8 cellular contexts compared by ENCODE assay signal in the genomic region with DNA sequence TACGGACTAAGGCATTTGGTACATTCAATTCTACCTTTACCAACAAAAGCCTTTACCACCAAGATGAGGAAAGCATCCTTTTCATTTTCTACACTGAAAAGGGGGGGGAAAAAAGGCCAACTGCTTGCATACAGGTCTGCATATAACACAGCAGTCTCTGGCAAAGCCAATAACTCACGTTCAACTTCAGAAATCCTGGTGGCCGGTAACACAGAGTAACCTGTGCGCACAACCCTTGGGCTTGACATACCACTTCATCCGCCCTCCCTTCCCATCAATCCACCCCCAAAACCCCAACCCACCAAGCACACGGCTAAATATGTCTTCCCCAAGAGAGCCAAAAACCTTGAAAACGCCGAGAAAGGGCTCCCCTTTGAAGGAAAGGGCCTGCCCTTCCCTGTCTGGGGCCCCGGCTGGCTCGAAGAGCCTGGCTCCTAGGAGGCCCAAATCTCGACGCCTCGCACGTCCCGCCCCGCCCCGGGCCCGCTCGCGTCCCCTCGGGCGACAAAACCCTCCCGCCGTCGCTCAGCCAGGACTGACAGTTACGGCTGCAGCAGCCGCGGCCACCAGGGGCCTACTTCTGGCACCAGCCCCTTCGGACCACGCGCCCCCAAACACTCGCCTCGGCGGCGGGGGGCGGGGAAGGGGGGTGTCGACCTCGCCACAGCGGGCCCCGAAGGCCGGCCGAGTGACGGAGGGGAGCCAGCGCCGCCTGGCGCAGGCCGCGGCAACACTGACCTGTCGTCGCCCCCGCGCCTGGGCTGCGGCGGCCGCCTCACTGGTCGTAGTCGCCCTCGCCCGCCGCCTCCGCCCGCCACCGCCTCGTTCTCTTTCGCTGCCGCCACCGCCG. TPM values are rescaled to one million over a fixed set of nuclear protein-coding genes. Genes with fewer than 3 reads are reported as not detected.
DNase-seq lines count a peak whose midpoint lies in the region; ATAC-seq and TF ChIP-seq lines count a peak whose summit lies in the region.

No MANE protein-coding gene starts in this region.

- peaks cover 14% of the 10 kb centered on the region for H3K4me1 ChIP-seq in Caco-2
- H3K4me1 ChIP-seq in right atrium auricular region: peaks cover 0 to 39% of the 10 kb centered on the region in 2 donors
- H3K4me1 ChIP-seq in rectal smooth muscle tissue (ENCODE audit: control insufficient read depth, insufficient read depth, low read length): peaks cover 9% of the 10 kb centered on the region

- ATAC-seq in GM19468 (IDR thresholded peaks at IDR 0.05; ENCODE audit: extremely low read depth, unreplicated experiment): peak; percentile 25

- H3K9me3 ChIP-seq in Caco-2 (no peaks in the 10 kb centered on the region), right atrium auricular region (no peaks in the 10 kb centered on the region)

- peak overlapping the region; percentile 95 for H3K4me3 Mint-ChIP-seq in Caco-2 (ENCODE audit: unreplicated experiment)

- H3K36me3 Mint-ChIP-seq in Caco-2 (ENCODE audit: insufficient read depth, unreplicated experiment): peaks cover 5% of the 10 kb centered on the region

- intact Hi-C loops in Caco-2 (cut with micrococcal nuclease; ENCODE audit: unreplicated experiment): loop anchor here (5.0 kb wide), 2 partner anchors 86 to 481 kb away; no protein-coding TSS in a partner anchor

- DNase-seq in Caco-2 (peak; percentile 76 to 83), HPDE6-E6E7 (ENCODE audit: extremely low spot score) (peak; percentile 1), SW480 (ENCODE audit: low spot score) (peak; percentile 34), amniotic epithelial cell (ENCODE audit: low read depth) (peak; percentile 36), right atrium auricular region (ENCODE audit: low spot score) (peak; percentile 58), epidermal melanocyte (ENCODE audit: insufficient read length, low spot score) (no peak)

- H3K27me3 ChIP-seq in Caco-2 (replicated peaks; ENCODE audit: control insufficient read depth, insufficient read depth, low read length) (no peaks in the 10 kb centered on the region), right atrium auricular region (no peaks in the 10 kb centered on the region), rectal smooth muscle tissue (ENCODE audit: control insufficient read depth, insufficient read depth, low read length) (no peaks in the 10 kb centered on the region)

- H3K4me3 ChIP-seq in Caco-2 (ENCODE audit: low read depth, low read length): peak overlapping the region; percentile 97
- peak overlapping the region; percentile 94 to 96 for H3K4me3 ChIP-seq in right atrium auricular region
- peak overlapping the region; percentile 84 for H3K4me3 ChIP-seq in rectal smooth muscle tissue (ENCODE audit: low read length)

- no peaks in the 10 kb centered on the region for H3K27me3 Mint-ChIP-seq in Caco-2 (ENCODE audit: insufficient read depth, unreplicated experiment)

- H3K27ac Mint-ChIP-seq in Caco-2 (ENCODE audit: unreplicated experiment): peak overlapping the region; percentile 93

- H3K9ac ChIP-seq in rectal smooth muscle tissue (ENCODE audit: low read length): peak overlapping the region; percentile 85

- H3K36me3 ChIP-seq in Caco-2 (ENCODE audit: control insufficient read depth, insufficient read depth, low read length) (no peaks in the 10 kb centered on the region), right atrium auricular region (no peaks in the 10 kb centered on the region), rectal smooth muscle tissue (ENCODE audit: control insufficient read depth, insufficient read depth, low read length) (no peaks in the 10 kb centered on the region)

- CTCF ChIA-PET in Caco-2 (lab: Charles Lee): no interaction called here

- TF ChIP-seq CTCF in Caco-2 (IDR thresholded peaks at IDR 0.05; ENCODE audit: insufficient read depth in 1 of 2, low read depth in 1 of 2, low read length in 1 of 2, severe bottlenecking in 1 of 2, unreplicated experiment in 1 of 2) (peak; percentile 9 to 34), right atrium auricular region (IDR thresholded peaks at IDR 0.05) (peak; percentile 37 to 75)

- no peaks in the 10 kb centered on the region for H3K9me3 Mint-ChIP-seq in Caco-2 (ENCODE audit: unreplicated experiment)

- POLR2A ChIA-PET in Caco-2 (lab: Charles Lee): no interaction called here

- BruUV-seq in Caco-2 (replicated peaks; lab: Mats Ljungman, UMichigan): no TSS peak

- peak overlapping the region; percentile 97 to 99 for H3K27ac ChIP-seq in right atrium auricular region
- H3K27ac ChIP-seq in rectal smooth muscle tissue (ENCODE audit: low read depth, low read length): peak overlapping the region; percentile 96

- H3K4me1 Mint-ChIP-seq in Caco-2 (ENCODE audit: low read depth, unreplicated experiment): peaks cover 14% of the 10 kb centered on the region

RNA-seq across cellular contexts. Expression of a gene that starts 0.8 kb away (rescaled TPM):
- total RNA-seq in Caco-2 (2022) (125 and 131 TPM in 2 replicates), right atrium auricular region (10 to 100 TPM; 63.3 to 65.3 TPM)
